In genomic region chr10:124388476-124388822, GRCh38 we compare ENCODE assay signal across 9 cellular contexts. TPM values are rescaled to one million over a fixed set of nuclear protein-coding genes. Genes with fewer than 3 reads are reported as not detected.
A peak's percentile ranks its signal among the peaks of the same experiment; 100 is the strongest.
DNase-seq lines count a peak whose midpoint lies in the region; ATAC-seq and TF ChIP-seq lines count a peak whose summit lies in the region.
"Had no signal": no experiment of that assay in that cellular context is flagged by ENCODE, and none has a peak within 500 bp of the region (broad histone marks: within the 10 kb centered on the region; RNA-seq: fewer than 3 reads in every experiment).

No MANE protein-coding gene starts in this region.

- POLR2A ChIA-PET in activated CD8-positive, alpha-beta T cell treated with anti-CD3 and anti-CD28 coated beads for 36 hours (lab: Charles Lee) = interaction anchor here (1.5 kb wide), 1 partner anchor 394 kb away, joined by 3 read pairs; no protein-coding TSS in a partner anchor
- POLR2A ChIA-PET in activated CD8-positive, alpha-beta T cell treated with anti-CD3 and anti-CD28 coated beads, Interleukin-2, amount 10 ng/mL, durations not matched to agents 7 days and 5 days (lab: Charles Lee) = no interaction called here

- no peak overlapping the region for H3K27ac Mint-ChIP-seq in activated CD8-positive, alpha-beta T cell treated with anti-CD3 and anti-CD28 coated beads for 36 hours
- H3K27ac Mint-ChIP-seq in activated CD8-positive, alpha-beta T cell treated with anti-CD3 and anti-CD28 coated beads, Interleukin-2, amount 10 ng/mL, durations not matched to agents 7 days and 5 days = no peak overlapping the region

- H3K9ac ChIP-seq in colonic mucosa (ENCODE audit: low read depth in 2 of 2, low read length in 2 of 2) = peak overlapping the region in 1 of 2 donors; percentile 79

- H3K9me3 ChIP-seq in colonic mucosa (no peaks in the 10 kb centered on the region), mesodermal cell (ENCODE audit: control insufficient read depth, low read length) (no peaks in the 10 kb centered on the region), suprapubic skin (no peaks in the 10 kb centered on the region)

- TF ChIP-seq CTCF in activated CD8-positive, alpha-beta T cell treated with anti-CD3 and anti-CD28 coated beads for 36 hours (IDR thresholded peaks at IDR 0.05) = no peak
- TF ChIP-seq CTCF in colonic mucosa (IDR thresholded peaks at IDR 0.05) (no peak), suprapubic skin (IDR thresholded peaks at IDR 0.05) (no peak)

- H3K4me3 ChIP-seq in colonic mucosa (peak overlapping the region; percentile 51), mesodermal cell (ENCODE audit: extremely low read depth, insufficient read depth, low read length, poor library complexity, severe bottlenecking) (peak overlapping the region; percentile 32), suprapubic skin (peak overlapping the region; percentile 53)

- no peaks in the 10 kb centered on the region for H3K36me3 ChIP-seq in colonic mucosa
- no peaks in the 10 kb centered on the region for H3K36me3 ChIP-seq in mesodermal cell (ENCODE audit: control insufficient read depth, insufficient read depth, low read length)
- H3K36me3 ChIP-seq in suprapubic skin = no peaks in the 10 kb centered on the region

- CTCF ChIA-PET in activated CD8-positive, alpha-beta T cell treated with anti-CD3 and anti-CD28 coated beads for 36 hours (lab: Charles Lee) = interaction anchor here (0.8 to 12.6 kb wide), 23 partner anchors 9 to 414 kb away, joined by 3 to 193 read pairs (median 7); no protein-coding TSS in a partner anchor
- CTCF ChIA-PET in activated CD8-positive, alpha-beta T cell treated with anti-CD3 and anti-CD28 coated beads, Interleukin-2, amount 10 ng/mL, durations not matched to agents 7 days and 5 days (lab: Charles Lee) = interaction anchor here (0.7 to 4.1 kb wide), 18 partner anchors 11 to 421 kb away, joined by 3 to 51 read pairs (median 6); no protein-coding TSS in a partner anchor

- ATAC-seq in activated CD8-positive, alpha-beta T cell treated with anti-CD3 and anti-CD28 coated beads for 36 hours = no peak
- no peak for ATAC-seq in activated CD8-positive, alpha-beta T cell treated with anti-CD3 and anti-CD28 coated beads, Interleukin-2, amount 10 ng/mL, durations not matched to agents 7 days and 5 days
- ATAC-seq in GM19397 (IDR thresholded peaks at IDR 0.05; ENCODE audit: unreplicated experiment) = no peak

- H3K4me1 Mint-ChIP-seq in activated CD8-positive, alpha-beta T cell treated with anti-CD3 and anti-CD28 coated beads for 36 hours (ENCODE audit: low read depth) = peaks cover 3% of the 10 kb centered on the region
- H3K4me1 Mint-ChIP-seq in activated CD8-positive, alpha-beta T cell treated with anti-CD3 and anti-CD28 coated beads, Interleukin-2, amount 10 ng/mL, durations not matched to agents 7 days and 5 days (ENCODE audit: low read depth) = peaks cover 2% of the 10 kb centered on the region

- H3K4me3 Mint-ChIP-seq in activated CD8-positive, alpha-beta T cell treated with anti-CD3 and anti-CD28 coated beads for 36 hours = peak overlapping the region; percentile 42
- H3K4me3 Mint-ChIP-seq in activated CD8-positive, alpha-beta T cell treated with anti-CD3 and anti-CD28 coated beads, Interleukin-2, amount 10 ng/mL, durations not matched to agents 7 days and 5 days = no peak overlapping the region

- peaks cover 4% of the 10 kb centered on the region for H3K4me1 ChIP-seq in colonic mucosa
- H3K4me1 ChIP-seq in mesodermal cell (ENCODE audit: control insufficient read depth, insufficient read depth, low read length, poor library complexity, severe bottlenecking) = peaks cover 3% of the 10 kb centered on the region
- peaks cover 11% of the 10 kb centered on the region for H3K4me1 ChIP-seq in suprapubic skin

- H3K27me3 ChIP-seq in colonic mucosa (no peaks in the 10 kb centered on the region), suprapubic skin (no peaks in the 10 kb centered on the region)

- DNase-seq in activated CD8-positive, alpha-beta T cell treated with anti-CD3 and anti-CD28 coated beads for 36 hours = no peak
- DNase-seq in activated CD8-positive, alpha-beta T cell treated with anti-CD3 and anti-CD28 coated beads, Interleukin-2, amount 10 ng/mL, durations not matched to agents 7 days and 5 days = no peak
- DNase-seq in colonic mucosa = no peak
- DNase-seq in suprapubic skin (ENCODE audit: low spot score in 2 of 2) = peak in 1 of 2 donors; percentile 63
- no peak for DNase-seq in globus pallidus (ENCODE audit: low spot score)
- no peak for DNase-seq in putamen (ENCODE audit: low spot score)
- DNase-seq: ACHN had no signal

- peaks cover 5% of the 10 kb centered on the region for H3K27me3 Mint-ChIP-seq in activated CD8-positive, alpha-beta T cell treated with anti-CD3 and anti-CD28 coated beads for 36 hours
- H3K27me3 Mint-ChIP-seq in activated CD8-positive, alpha-beta T cell treated with anti-CD3 and anti-CD28 coated beads, Interleukin-2, amount 10 ng/mL, durations not matched to agents 7 days and 5 days (ENCODE audit: low read depth) = peaks cover 5% of the 10 kb centered on the region

- intact Hi-C loops in activated CD8-positive, alpha-beta T cell treated with anti-CD3 and anti-CD28 coated beads for 36 hours (cut with micrococcal nuclease) = loop anchor here (10.0 kb wide), 1 partner anchor 134 kb away; no protein-coding TSS in a partner anchor
- intact Hi-C loops in colonic mucosa (cut with DNase I) = loop anchor here (10.0 kb wide), 1 partner anchor 804 kb away; no protein-coding TSS in a partner anchor

- WGBS in mesodermal cell (ENCODE audit: insufficient coverage in 2 of 2), 2 experiments = 75 to 99% methylated on average over 7 to 9 of the region's 9 CpGs
- WGBS in suprapubic skin = 72% methylated on average over 9 of the region's 9 CpGs

- H3K27ac ChIP-seq in colonic mucosa (no peak overlapping the region), mesodermal cell (ENCODE audit: low read depth, low read length, severe bottlenecking) (no peak overlapping the region), suprapubic skin (no peak overlapping the region)

- TF ChIP-seq POLR2A in suprapubic skin (IDR thresholded peaks at IDR 0.05) = no peak

- no peaks in the 10 kb centered on the region for H3K9me3 Mint-ChIP-seq in activated CD8-positive, alpha-beta T cell treated with anti-CD3 and anti-CD28 coated beads for 36 hours
- H3K9me3 Mint-ChIP-seq in activated CD8-positive, alpha-beta T cell treated with anti-CD3 and anti-CD28 coated beads, Interleukin-2, amount 10 ng/mL, durations not matched to agents 7 days and 5 days (ENCODE audit: insufficient read depth) = no peaks in the 10 kb centered on the region

- no peak for TF ChIP-seq EP300 in suprapubic skin (IDR thresholded peaks at IDR 0.05)

- no peaks in the 10 kb centered on the region for H3K36me3 Mint-ChIP-seq in activated CD8-positive, alpha-beta T cell treated with anti-CD3 and anti-CD28 coated beads for 36 hours (ENCODE audit: low read depth)
- H3K36me3 Mint-ChIP-seq in activated CD8-positive, alpha-beta T cell treated with anti-CD3 and anti-CD28 coated beads, Interleukin-2, amount 10 ng/mL, durations not matched to agents 7 days and 5 days (ENCODE audit: low read depth) = no peaks in the 10 kb centered on the region

RNA-seq across cellular contexts. Expression of gene OAT, which starts 30.3 kb away (rescaled TPM):
- 10 to 100 TPM; 40.2 to 44.3 TPM for total RNA-seq in activated CD8-positive, alpha-beta T cell treated with anti-CD3 and anti-CD28 coated beads for 36 hours
- 10 to 100 TPM; 22.4 to 28.0 TPM for total RNA-seq in activated CD8-positive, alpha-beta T cell treated with anti-CD3 and anti-CD28 coated beads, Interleukin-2, amount 10 ng/mL, durations not matched to agents 7 days and 5 days
- total RNA-seq in colonic mucosa (100 to 1,000 TPM in 1 of 2 donors, 10 to 100 TPM in 1; 65.0 to 113 TPM), suprapubic skin (100 to 1,000 TPM in 2 of 4 donors, 10 to 100 TPM in 2; 86.0 to 103 (median 95.1) TPM)
- 71.8 TPM for polyA plus RNA-seq in mesodermal cell (2013, experiment 1 of 2)
- 74.8 TPM for polyA plus RNA-seq in mesodermal cell (2013, experiment 2 of 2)
